In the genomic region with DNA sequence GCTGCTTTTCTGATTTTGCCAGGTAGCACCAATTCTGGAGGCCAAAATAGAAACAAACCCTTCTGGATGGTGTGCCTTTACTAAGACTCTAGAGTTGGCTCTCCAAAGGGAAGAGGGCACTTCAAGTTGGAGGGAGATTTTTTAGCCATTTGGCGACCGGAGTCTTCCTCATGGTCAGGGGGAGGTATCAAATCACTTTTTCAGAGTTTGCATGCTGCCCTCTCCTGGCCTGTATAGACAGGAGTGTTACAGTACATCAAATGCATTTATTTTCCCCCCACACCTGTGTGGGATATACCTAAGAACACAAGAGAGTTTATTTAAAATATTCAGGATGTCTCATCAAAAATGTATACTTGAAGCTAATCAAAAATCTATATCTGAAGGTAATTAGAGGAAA, we compare ENCODE assay signal across 1 cellular context.
TF ChIP-seq lines count a peak whose summit lies in the region.

No MANE protein-coding gene starts in this region.

TF ChIP-seq in HEK293, 187 proteins besides CTCF, POLR2A, EP300 and RAD21 (continued from another document and continues in another):
- TF ChIP-seq, protein P1, sequence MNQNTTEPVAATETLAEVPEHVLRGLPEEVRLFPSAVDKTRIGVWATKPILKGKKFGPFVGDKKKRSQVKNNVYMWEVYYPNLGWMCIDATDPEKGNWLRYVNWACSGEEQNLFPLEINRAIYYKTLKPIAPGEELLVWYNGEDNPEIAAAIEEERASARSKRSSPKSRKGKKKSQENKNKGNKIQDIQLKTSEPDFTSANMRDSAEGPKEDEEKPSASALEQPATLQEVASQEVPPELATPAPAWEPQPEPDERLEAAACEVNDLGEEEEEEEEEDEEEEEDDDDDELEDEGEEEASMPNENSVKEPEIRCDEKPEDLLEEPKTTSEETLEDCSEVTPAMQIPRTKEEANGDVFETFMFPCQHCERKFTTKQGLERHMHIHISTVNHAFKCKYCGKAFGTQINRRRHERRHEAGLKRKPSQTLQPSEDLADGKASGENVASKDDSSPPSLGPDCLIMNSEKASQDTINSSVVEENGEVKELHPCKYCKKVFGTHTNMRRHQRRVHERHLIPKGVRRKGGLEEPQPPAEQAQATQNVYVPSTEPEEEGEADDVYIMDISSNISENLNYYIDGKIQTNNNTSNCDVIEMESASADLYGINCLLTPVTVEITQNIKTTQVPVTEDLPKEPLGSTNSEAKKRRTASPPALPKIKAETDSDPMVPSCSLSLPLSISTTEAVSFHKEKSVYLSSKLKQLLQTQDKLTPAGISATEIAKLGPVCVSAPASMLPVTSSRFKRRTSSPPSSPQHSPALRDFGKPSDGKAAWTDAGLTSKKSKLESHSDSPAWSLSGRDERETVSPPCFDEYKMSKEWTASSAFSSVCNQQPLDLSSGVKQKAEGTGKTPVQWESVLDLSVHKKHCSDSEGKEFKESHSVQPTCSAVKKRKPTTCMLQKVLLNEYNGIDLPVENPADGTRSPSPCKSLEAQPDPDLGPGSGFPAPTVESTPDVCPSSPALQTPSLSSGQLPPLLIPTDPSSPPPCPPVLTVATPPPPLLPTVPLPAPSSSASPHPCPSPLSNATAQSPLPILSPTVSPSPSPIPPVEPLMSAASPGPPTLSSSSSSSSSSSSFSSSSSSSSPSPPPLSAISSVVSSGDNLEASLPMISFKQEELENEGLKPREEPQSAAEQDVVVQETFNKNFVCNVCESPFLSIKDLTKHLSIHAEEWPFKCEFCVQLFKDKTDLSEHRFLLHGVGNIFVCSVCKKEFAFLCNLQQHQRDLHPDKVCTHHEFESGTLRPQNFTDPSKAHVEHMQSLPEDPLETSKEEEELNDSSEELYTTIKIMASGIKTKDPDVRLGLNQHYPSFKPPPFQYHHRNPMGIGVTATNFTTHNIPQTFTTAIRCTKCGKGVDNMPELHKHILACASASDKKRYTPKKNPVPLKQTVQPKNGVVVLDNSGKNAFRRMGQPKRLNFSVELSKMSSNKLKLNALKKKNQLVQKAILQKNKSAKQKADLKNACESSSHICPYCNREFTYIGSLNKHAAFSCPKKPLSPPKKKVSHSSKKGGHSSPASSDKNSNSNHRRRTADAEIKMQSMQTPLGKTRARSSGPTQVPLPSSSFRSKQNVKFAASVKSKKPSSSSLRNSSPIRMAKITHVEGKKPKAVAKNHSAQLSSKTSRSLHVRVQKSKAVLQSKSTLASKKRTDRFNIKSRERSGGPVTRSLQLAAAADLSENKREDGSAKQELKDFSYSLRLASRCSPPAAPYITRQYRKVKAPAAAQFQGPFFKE (tag by site-specific recombination; IDR thresholded peaks at IDR 0.05; ENCODE audit: borderline replicate concordance): no peak
- TF ChIP-seq HOXC10 (CRISPR knock-in tag; IDR thresholded peaks at IDR 0.05): no peak
- TF ChIP-seq, protein P2, sequence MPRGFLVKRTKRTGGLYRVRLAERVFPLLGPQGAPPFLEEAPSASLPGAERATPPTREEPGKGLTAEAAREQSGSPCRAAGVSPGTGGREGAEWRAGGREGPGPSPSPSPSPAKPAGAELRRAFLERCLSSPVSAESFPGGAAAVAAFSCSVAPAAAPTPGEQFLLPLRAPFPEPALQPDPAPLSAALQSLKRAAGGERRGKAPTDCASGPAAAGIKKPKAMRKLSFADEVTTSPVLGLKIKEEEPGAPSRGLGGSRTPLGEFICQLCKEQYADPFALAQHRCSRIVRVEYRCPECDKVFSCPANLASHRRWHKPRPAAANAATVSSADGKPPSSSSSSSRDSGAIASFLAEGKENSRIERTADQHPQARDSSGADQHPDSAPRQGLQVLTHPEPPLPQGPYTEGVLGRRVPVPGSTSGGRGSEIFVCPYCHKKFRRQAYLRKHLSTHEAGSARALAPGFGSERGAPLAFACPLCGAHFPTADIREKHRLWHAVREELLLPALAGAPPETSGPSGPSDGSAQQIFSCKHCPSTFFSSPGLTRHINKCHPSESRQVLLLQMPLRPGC (tag by site-specific recombination; IDR thresholded peaks at IDR 0.05): no peak
- no peak for TF ChIP-seq ZNF155 (tag by site-specific recombination; IDR thresholded peaks at IDR 0.05)
- TF ChIP-seq, protein P3, sequence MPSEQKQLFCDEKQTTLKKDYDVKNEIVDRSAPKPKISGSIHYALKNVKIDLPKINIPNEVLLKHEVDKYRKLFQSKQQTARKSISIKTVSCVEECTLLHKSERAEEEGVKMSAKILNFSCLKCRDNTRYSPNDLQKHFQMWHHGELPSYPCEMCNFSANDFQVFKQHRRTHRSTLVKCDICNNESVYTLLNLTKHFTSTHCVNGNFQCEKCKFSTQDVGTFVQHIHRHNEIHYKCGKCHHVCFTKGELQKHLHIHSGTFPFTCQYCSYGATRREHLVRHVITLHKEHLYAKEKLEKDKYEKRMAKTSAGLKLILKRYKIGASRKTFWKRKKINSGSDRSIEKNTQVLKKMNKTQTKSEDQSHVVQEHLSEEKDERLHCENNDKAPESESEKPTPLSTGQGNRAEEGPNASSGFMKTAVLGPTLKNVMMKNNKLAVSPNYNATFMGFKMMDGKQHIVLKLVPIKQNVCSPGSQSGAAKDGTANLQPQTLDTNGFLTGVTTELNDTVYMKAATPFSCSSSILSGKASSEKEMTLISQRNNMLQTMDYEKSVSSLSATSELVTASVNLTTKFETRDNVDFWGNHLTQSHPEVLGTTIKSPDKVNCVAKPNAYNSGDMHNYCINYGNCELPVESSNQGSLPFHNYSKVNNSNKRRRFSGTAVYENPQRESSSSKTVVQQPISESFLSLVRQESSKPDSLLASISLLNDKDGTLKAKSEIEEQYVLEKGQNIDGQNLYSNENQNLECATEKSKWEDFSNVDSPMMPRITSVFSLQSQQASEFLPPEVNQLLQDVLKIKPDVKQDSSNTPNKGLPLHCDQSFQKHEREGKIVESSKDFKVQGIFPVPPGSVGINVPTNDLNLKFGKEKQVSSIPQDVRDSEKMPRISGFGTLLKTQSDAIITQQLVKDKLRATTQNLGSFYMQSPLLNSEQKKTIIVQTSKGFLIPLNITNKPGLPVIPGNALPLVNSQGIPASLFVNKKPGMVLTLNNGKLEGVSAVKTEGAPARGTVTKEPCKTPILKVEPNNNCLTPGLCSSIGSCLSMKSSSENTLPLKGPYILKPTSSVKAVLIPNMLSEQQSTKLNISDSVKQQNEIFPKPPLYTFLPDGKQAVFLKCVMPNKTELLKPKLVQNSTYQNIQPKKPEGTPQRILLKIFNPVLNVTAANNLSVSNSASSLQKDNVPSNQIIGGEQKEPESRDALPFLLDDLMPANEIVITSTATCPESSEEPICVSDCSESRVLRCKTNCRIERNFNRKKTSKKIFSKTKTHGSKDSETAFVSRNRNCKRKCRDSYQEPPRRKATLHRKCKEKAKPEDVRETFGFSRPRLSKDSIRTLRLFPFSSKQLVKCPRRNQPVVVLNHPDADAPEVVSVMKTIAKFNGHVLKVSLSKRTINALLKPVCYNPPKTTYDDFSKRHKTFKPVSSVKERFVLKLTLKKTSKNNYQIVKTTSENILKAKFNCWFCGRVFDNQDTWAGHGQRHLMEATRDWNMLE (tag by site-specific recombination; conservative IDR thresholded peaks at IDR 0.05; ENCODE audit: low read depth): 0 out of 2 replicates have a peak, but pooled peaks have one; percentile 11
- 0 out of 2 replicates have a peak, but pooled peaks have one; percentile 11 for TF ChIP-seq ZNF10 (tag by site-specific recombination; IDR thresholded peaks at IDR 0.05)
- TF ChIP-seq ZNF561 (tag by site-specific recombination; IDR thresholded peaks at IDR 0.05; ENCODE audit: borderline replicate concordance): no peak
- TF ChIP-seq, protein P4, sequence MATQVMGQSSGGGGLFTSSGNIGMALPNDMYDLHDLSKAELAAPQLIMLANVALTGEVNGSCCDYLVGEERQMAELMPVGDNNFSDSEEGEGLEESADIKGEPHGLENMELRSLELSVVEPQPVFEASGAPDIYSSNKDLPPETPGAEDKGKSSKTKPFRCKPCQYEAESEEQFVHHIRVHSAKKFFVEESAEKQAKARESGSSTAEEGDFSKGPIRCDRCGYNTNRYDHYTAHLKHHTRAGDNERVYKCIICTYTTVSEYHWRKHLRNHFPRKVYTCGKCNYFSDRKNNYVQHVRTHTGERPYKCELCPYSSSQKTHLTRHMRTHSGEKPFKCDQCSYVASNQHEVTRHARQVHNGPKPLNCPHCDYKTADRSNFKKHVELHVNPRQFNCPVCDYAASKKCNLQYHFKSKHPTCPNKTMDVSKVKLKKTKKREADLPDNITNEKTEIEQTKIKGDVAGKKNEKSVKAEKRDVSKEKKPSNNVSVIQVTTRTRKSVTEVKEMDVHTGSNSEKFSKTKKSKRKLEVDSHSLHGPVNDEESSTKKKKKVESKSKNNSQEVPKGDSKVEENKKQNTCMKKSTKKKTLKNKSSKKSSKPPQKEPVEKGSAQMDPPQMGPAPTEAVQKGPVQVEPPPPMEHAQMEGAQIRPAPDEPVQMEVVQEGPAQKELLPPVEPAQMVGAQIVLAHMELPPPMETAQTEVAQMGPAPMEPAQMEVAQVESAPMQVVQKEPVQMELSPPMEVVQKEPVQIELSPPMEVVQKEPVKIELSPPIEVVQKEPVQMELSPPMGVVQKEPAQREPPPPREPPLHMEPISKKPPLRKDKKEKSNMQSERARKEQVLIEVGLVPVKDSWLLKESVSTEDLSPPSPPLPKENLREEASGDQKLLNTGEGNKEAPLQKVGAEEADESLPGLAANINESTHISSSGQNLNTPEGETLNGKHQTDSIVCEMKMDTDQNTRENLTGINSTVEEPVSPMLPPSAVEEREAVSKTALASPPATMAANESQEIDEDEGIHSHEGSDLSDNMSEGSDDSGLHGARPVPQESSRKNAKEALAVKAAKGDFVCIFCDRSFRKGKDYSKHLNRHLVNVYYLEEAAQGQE (tag by site-specific recombination; IDR thresholded peaks at IDR 0.05): no peak
- TF ChIP-seq, protein P5, sequence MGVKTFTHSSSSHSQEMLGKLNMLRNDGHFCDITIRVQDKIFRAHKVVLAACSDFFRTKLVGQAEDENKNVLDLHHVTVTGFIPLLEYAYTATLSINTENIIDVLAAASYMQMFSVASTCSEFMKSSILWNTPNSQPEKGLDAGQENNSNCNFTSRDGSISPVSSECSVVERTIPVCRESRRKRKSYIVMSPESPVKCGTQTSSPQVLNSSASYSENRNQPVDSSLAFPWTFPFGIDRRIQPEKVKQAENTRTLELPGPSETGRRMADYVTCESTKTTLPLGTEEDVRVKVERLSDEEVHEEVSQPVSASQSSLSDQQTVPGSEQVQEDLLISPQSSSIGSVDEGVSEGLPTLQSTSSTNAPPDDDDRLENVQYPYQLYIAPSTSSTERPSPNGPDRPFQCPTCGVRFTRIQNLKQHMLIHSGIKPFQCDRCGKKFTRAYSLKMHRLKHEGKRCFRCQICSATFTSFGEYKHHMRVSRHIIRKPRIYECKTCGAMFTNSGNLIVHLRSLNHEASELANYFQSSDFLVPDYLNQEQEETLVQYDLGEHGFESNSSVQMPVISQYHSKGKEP (tag by site-specific recombination; IDR thresholded peaks at IDR 0.05): peak; percentile 14; the same call in 1 of the 2 replicates
- TF ChIP-seq, protein P6, sequence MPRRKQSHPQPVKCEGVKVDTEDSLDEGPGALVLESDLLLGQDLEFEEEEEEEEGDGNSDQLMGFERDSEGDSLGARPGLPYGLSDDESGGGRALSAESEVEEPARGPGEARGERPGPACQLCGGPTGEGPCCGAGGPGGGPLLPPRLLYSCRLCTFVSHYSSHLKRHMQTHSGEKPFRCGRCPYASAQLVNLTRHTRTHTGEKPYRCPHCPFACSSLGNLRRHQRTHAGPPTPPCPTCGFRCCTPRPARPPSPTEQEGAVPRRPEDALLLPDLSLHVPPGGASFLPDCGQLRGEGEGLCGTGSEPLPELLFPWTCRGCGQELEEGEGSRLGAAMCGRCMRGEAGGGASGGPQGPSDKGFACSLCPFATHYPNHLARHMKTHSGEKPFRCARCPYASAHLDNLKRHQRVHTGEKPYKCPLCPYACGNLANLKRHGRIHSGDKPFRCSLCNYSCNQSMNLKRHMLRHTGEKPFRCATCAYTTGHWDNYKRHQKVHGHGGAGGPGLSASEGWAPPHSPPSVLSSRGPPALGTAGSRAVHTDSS (tag by site-specific recombination; IDR thresholded peaks at IDR 0.05): peak; percentile 95
- TF ChIP-seq, protein P7, sequence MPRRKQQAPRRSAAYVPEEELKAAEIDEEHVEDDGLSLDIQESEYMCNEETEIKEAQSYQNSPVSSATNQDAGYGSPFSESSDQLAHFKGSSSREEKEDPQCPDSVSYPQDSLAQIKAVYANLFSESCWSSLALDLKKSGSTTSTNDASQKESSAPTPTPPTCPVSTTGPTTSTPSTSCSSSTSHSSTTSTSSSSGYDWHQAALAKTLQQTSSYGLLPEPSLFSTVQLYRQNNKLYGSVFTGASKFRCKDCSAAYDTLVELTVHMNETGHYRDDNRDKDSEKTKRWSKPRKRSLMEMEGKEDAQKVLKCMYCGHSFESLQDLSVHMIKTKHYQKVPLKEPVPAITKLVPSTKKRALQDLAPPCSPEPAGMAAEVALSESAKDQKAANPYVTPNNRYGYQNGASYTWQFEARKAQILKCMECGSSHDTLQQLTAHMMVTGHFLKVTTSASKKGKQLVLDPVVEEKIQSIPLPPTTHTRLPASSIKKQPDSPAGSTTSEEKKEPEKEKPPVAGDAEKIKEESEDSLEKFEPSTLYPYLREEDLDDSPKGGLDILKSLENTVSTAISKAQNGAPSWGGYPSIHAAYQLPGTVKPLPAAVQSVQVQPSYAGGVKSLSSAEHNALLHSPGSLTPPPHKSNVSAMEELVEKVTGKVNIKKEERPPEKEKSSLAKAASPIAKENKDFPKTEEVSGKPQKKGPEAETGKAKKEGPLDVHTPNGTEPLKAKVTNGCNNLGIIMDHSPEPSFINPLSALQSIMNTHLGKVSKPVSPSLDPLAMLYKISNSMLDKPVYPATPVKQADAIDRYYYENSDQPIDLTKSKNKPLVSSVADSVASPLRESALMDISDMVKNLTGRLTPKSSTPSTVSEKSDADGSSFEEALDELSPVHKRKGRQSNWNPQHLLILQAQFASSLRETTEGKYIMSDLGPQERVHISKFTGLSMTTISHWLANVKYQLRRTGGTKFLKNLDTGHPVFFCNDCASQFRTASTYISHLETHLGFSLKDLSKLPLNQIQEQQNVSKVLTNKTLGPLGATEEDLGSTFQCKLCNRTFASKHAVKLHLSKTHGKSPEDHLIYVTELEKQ (tag by site-specific recombination; IDR thresholded peaks at IDR 0.05; ENCODE audit: borderline replicate concordance): no peak
- no peak for TF ChIP-seq ZNF670 (tag by site-specific recombination; IDR thresholded peaks at IDR 0.05; ENCODE audit: low read depth)
- no peak for TF ChIP-seq ZNF555 (tag by site-specific recombination; conservative IDR thresholded peaks at IDR 0.05)
- TF ChIP-seq ZNF391 (tag by site-specific recombination; IDR thresholded peaks at IDR 0.05; ENCODE audit: borderline replicate concordance, low read depth): no peak
- TF ChIP-seq ZFP41 (tag by site-specific recombination; IDR thresholded peaks at IDR 0.05; ENCODE audit: borderline replicate concordance): no peak
- 0 out of 2 replicates have a peak, but pooled peaks have one; percentile 27 for TF ChIP-seq ZSCAN30 (tag by site-specific recombination; IDR thresholded peaks at IDR 0.05)
